23 cellular contexts compared by ENCODE assay signal in the genomic region with DNA sequence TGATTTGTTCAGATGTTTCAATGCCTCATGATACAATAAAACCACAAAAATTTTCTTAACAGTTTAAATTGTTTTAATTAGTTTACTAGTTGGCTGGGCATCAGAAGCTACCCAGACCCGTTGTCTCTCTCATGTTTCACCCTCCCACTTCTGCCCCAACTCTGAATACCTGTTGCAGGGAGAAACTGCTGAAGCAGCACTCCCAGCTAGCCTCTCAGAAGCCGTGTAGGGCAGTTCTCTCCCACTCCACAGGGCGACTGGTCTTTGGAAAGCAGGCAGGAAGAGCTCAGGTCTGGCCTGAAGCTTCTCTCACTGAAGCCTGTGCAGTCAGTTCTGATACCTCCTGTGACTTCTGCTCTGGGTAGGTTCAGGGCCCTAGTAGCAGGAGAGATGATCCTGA. TPM values are rescaled to one million over a fixed set of nuclear protein-coding genes. Genes with fewer than 3 reads are reported as not detected.
DNase-seq lines count a peak whose midpoint lies in the region; ATAC-seq and TF ChIP-seq lines count a peak whose summit lies in the region.
"Had no signal": no experiment of that assay in that cellular context is flagged by ENCODE, and none has a peak within 500 bp of the region (broad histone marks: within the 10 kb centered on the region; RNA-seq: fewer than 3 reads in every experiment).

No MANE protein-coding gene starts in this region.

- no peak overlapping the region for H3K4me3 Mint-ChIP-seq in natural killer cell
- H3K4me3 Mint-ChIP-seq in natural killer cell treated with Interleukin-12 subunit alpha and Interleukin-12 subunit beta and Interleukin-15 and Interleukin-18, amount 100 ng/mL, for 72 hours = no peak overlapping the region
- peak overlapping the region in 5 of 8 donors; percentile 62 to 91 (median 89) for H3K4me3 Mint-ChIP-seq in naive B cell
- H3K4me3 Mint-ChIP-seq in T-helper 2 cell treated with Interferon-gamma antibody and Interleukin-4, amounts not matched to agents 5 μg/mL and 100 μg/mL, for 36 hours = no peak overlapping the region
- no peak overlapping the region for H3K4me3 Mint-ChIP-seq in activated T-helper 2 cell treated with anti-CD3 and anti-CD28 coated beads, Interferon-gamma antibody, Interleukin-2, Interleukin-4, amounts not matched to agents 10 μg/mL and 5 μg/mL and 100 μg/mL, durations not matched to agents 14 hours and 24 hours and 36 hours (ENCODE audit: low read depth)
- H3K4me3 Mint-ChIP-seq: activated CD4-positive, alpha-beta T cell treated with anti-CD3 and anti-CD28 coated beads, Interleukin-2, amount 10 ng/mL, durations not matched to agents 24 days and 14 days; memory B cell; stimulated activated naive CD8-positive, alpha-beta T cell treated with anti-CD3 and anti-CD28 coated beads, Interleukin-15, Interleukin-2, amounts not matched to agents 100 ng/mL and 50 ng/mL, for 24 hours had no signal

- no peak overlapping the region for H3K4me2 ChIP-seq in KMS-11

- H3K27me3 Mint-ChIP-seq in natural killer cell (ENCODE audit: low read depth in 2 of 2) = no peaks in the 10 kb centered on the region
- H3K27me3 Mint-ChIP-seq in natural killer cell treated with Interleukin-12 subunit alpha and Interleukin-12 subunit beta and Interleukin-15 and Interleukin-18, amount 100 ng/mL, for 72 hours = no peaks in the 10 kb centered on the region
- H3K27me3 Mint-ChIP-seq in naive B cell = no peaks in the 10 kb centered on the region
- H3K27me3 Mint-ChIP-seq in T-helper 2 cell treated with Interferon-gamma antibody and Interleukin-4, amounts not matched to agents 5 μg/mL and 100 μg/mL, for 36 hours (ENCODE audit: low read depth) = no peaks in the 10 kb centered on the region
- H3K27me3 Mint-ChIP-seq in activated T-helper 2 cell treated with anti-CD3 and anti-CD28 coated beads, Interferon-gamma antibody, Interleukin-2, Interleukin-4, amounts not matched to agents 10 μg/mL and 5 μg/mL and 100 μg/mL, durations not matched to agents 14 hours and 24 hours and 36 hours (ENCODE audit: low read depth) = no peaks in the 10 kb centered on the region
- H3K27me3 Mint-ChIP-seq: activated CD4-positive, alpha-beta T cell treated with anti-CD3 and anti-CD28 coated beads, Interleukin-2, amount 10 ng/mL, durations not matched to agents 24 days and 14 days; memory B cell; stimulated activated naive CD8-positive, alpha-beta T cell treated with anti-CD3 and anti-CD28 coated beads, Interleukin-15, Interleukin-2, amounts not matched to agents 100 ng/mL and 50 ng/mL, for 24 hours had no signal

- TF ChIP-seq CTCF in natural killer cell (IDR thresholded peaks at IDR 0.05) = no peak
- TF ChIP-seq CTCF in KMS-11 (conservative IDR thresholded peaks at IDR 0.05; ENCODE audit: low read depth, low read length) = no peak

- H3K4me1 Mint-ChIP-seq in natural killer cell (peaks cover 27 to 37% of the 10 kb centered on the region in 2 donors), naive B cell (peaks cover 31 to 38% (median 37%) of the 10 kb centered on the region in 3 donors)
- H3K4me1 Mint-ChIP-seq in natural killer cell treated with Interleukin-12 subunit alpha and Interleukin-12 subunit beta and Interleukin-15 and Interleukin-18, amount 100 ng/mL, for 72 hours (ENCODE audit: low read depth in 2 of 2) = peaks cover 32% of the 10 kb centered on the region in 2 donors
- peaks cover 24% of the 10 kb centered on the region for H3K4me1 Mint-ChIP-seq in T-helper 2 cell treated with Interferon-gamma antibody and Interleukin-4, amounts not matched to agents 5 μg/mL and 100 μg/mL, for 36 hours (ENCODE audit: low read depth)
- H3K4me1 Mint-ChIP-seq in activated T-helper 2 cell treated with anti-CD3 and anti-CD28 coated beads, Interferon-gamma antibody, Interleukin-2, Interleukin-4, amounts not matched to agents 10 μg/mL and 5 μg/mL and 100 μg/mL, durations not matched to agents 14 hours and 24 hours and 36 hours (ENCODE audit: low read depth) = peaks cover 21% of the 10 kb centered on the region

- peaks cover 51% of the 10 kb centered on the region for H3K4me1 ChIP-seq in KMS-11 (ENCODE audit: low read depth, poor library complexity, severe bottlenecking)

- H3K9me3 Mint-ChIP-seq in natural killer cell (no peaks in the 10 kb centered on the region), naive B cell (no peaks in the 10 kb centered on the region)
- no peaks in the 10 kb centered on the region for H3K9me3 Mint-ChIP-seq in natural killer cell treated with Interleukin-12 subunit alpha and Interleukin-12 subunit beta and Interleukin-15 and Interleukin-18, amount 100 ng/mL, for 72 hours
- H3K9me3 Mint-ChIP-seq in T-helper 2 cell treated with Interferon-gamma antibody and Interleukin-4, amounts not matched to agents 5 μg/mL and 100 μg/mL, for 36 hours = no peaks in the 10 kb centered on the region
- H3K9me3 Mint-ChIP-seq in activated T-helper 2 cell treated with anti-CD3 and anti-CD28 coated beads, Interferon-gamma antibody, Interleukin-2, Interleukin-4, amounts not matched to agents 10 μg/mL and 5 μg/mL and 100 μg/mL, durations not matched to agents 14 hours and 24 hours and 36 hours = no peaks in the 10 kb centered on the region
- H3K9me3 Mint-ChIP-seq: activated CD4-positive, alpha-beta T cell treated with anti-CD3 and anti-CD28 coated beads, Interleukin-2, amount 10 ng/mL, durations not matched to agents 24 days and 14 days; memory B cell; stimulated activated naive CD8-positive, alpha-beta T cell treated with anti-CD3 and anti-CD28 coated beads, Interleukin-15, Interleukin-2, amounts not matched to agents 100 ng/mL and 50 ng/mL, for 24 hours had no signal

- H3K27ac ChIP-seq in KMS-11 (peak overlapping the region; percentile 60; the same call in 1 of the 2 replicates), substantia nigra (ENCODE audit: low read depth, low read length, poor library complexity, severe bottlenecking) (no peak overlapping the region)
- H3K27ac ChIP-seq: foreskin keratinocyte, parathyroid adenoma, VCaP had no signal

- H3K27ac Mint-ChIP-seq in natural killer cell = peak overlapping the region; percentile 90
- H3K27ac Mint-ChIP-seq in natural killer cell treated with Interleukin-12 subunit alpha and Interleukin-12 subunit beta and Interleukin-15 and Interleukin-18, amount 100 ng/mL, for 72 hours = peak overlapping the region in 1 of 2 donors; percentile 93
- H3K27ac Mint-ChIP-seq in naive B cell = peak overlapping the region in 2 of 6 donors; percentile 43 to 54
- H3K27ac Mint-ChIP-seq in T-helper 2 cell treated with Interferon-gamma antibody and Interleukin-4, amounts not matched to agents 5 μg/mL and 100 μg/mL, for 36 hours = no peak overlapping the region
- no peak overlapping the region for H3K27ac Mint-ChIP-seq in activated T-helper 2 cell treated with anti-CD3 and anti-CD28 coated beads, Interferon-gamma antibody, Interleukin-2, Interleukin-4, amounts not matched to agents 10 μg/mL and 5 μg/mL and 100 μg/mL, durations not matched to agents 14 hours and 24 hours and 36 hours

- no peak overlapping the region for H3K9ac ChIP-seq in KMS-11
- H3K9ac ChIP-seq: parathyroid adenoma had no signal

- H3K27me3 ChIP-seq in KMS-11 (ENCODE audit: insufficient read depth, low read depth) = no peaks in the 10 kb centered on the region
- H3K27me3 ChIP-seq: foreskin keratinocyte, tibial nerve had no signal

- no peaks in the 10 kb centered on the region for H3K36me3 Mint-ChIP-seq in natural killer cell
- H3K36me3 Mint-ChIP-seq in natural killer cell treated with Interleukin-12 subunit alpha and Interleukin-12 subunit beta and Interleukin-15 and Interleukin-18, amount 100 ng/mL, for 72 hours = peaks cover 10% of the 10 kb centered on the region
- no peaks in the 10 kb centered on the region for H3K36me3 Mint-ChIP-seq in naive B cell
- peaks cover 27% of the 10 kb centered on the region for H3K36me3 Mint-ChIP-seq in T-helper 2 cell treated with Interferon-gamma antibody and Interleukin-4, amounts not matched to agents 5 μg/mL and 100 μg/mL, for 36 hours (ENCODE audit: low read depth)
- peaks cover 25% of the 10 kb centered on the region for H3K36me3 Mint-ChIP-seq in activated T-helper 2 cell treated with anti-CD3 and anti-CD28 coated beads, Interferon-gamma antibody, Interleukin-2, Interleukin-4, amounts not matched to agents 10 μg/mL and 5 μg/mL and 100 μg/mL, durations not matched to agents 14 hours and 24 hours and 36 hours (ENCODE audit: low read depth)

- H3K4me3 ChIP-seq in KMS-11 (IDR thresholded peaks at IDR 0.05; ENCODE audit: insufficient read depth, low read depth, low read length) = no peak overlapping the region
- H3K4me3 ChIP-seq: tibial nerve had no signal

- no peak for DNase-seq in natural killer cell
- no peak for DNase-seq in natural killer cell treated with Interleukin-12 subunit alpha and Interleukin-12 subunit beta and Interleukin-15 and Interleukin-18, amount 100 ng/mL, for 72 hours (ENCODE audit: low spot score)
- no peak for DNase-seq in naive B cell
- DNase-seq in T-helper 2 cell treated with Interferon-gamma antibody and Interleukin-4, amounts not matched to agents 5 μg/mL and 100 μg/mL, for 36 hours (ENCODE audit: low spot score) = no peak
- DNase-seq in substantia nigra (lab: John Stamatoyannopoulos, UW) = no peak
- DNase-seq in activated T-helper 2 cell treated with anti-CD3 and anti-CD28 coated beads, Interferon-gamma antibody, Interleukin-2, Interleukin-4, amounts not matched to agents 10 μg/mL and 5 μg/mL and 100 μg/mL, durations not matched to agents 14 hours and 24 hours and 36 hours (ENCODE audit: low spot score) = no peak
- DNase-seq: activated CD4-positive, alpha-beta T cell treated with anti-CD3 and anti-CD28 coated beads, Interleukin-2, amount 10 ng/mL, durations not matched to agents 24 days and 14 days; activated gamma-delta T cell; amniotic stem cell; effector memory CD4-positive, alpha-beta T cell; foreskin keratinocyte; left cardiac atrium; NCI-H187; NCI-H526; stimulated activated CD4-positive, alpha-beta T cell treated with anti-CD3 and anti-CD28 coated beads, Interleukin-12 subunit alpha, Interleukin-12 subunit beta, amount 100 ng/mL, for 4 hours; stimulated activated CD4-positive, alpha-beta T cell treated with anti-CD3 and anti-CD28 coated beads, Interleukin-4, amount 100 ng/mL, for 4 hours had no signal

- intact Hi-C loops in natural killer cell (cut with micrococcal nuclease) = no loop called here
- intact Hi-C loops in activated T-helper 2 cell treated with anti-CD3 and anti-CD28 coated beads, Interferon-gamma antibody, Interleukin-2, Interleukin-4, amounts not matched to agents 10 μg/mL and 5 μg/mL and 100 μg/mL, durations not matched to agents 14 hours and 24 hours and 36 hours (cut with micrococcal nuclease) = no loop called here

- ATAC-seq in natural killer cell = no peak
- ATAC-seq in natural killer cell treated with Interleukin-12 subunit alpha and Interleukin-12 subunit beta and Interleukin-15 and Interleukin-18, amount 100 ng/mL, for 72 hours = no peak
- no peak for ATAC-seq in naive B cell (ENCODE audit: low read depth in 2 of 2)
- ATAC-seq: foreskin keratinocyte, left cardiac atrium had no signal

- no peak overlapping the region for H2AFZ ChIP-seq in KMS-11 (ENCODE audit: low read depth)
- H2AFZ ChIP-seq: parathyroid adenoma had no signal

- peaks cover 30% of the 10 kb centered on the region for H3K79me2 ChIP-seq in KMS-11 (ENCODE audit: insufficient read depth, low read depth)

- peaks cover 4% of the 10 kb centered on the region; the same call in 1 of the 2 replicates for H3K36me3 ChIP-seq in KMS-11 (ENCODE audit: insufficient read depth)

- H4K20me1 ChIP-seq in KMS-11 (ENCODE audit: insufficient read depth) = no peaks in the 10 kb centered on the region

RNA-seq across cellular contexts. Expression of gene EDC4, which starts 1.6 kb away (rescaled TPM):
- total RNA-seq in natural killer cell = 100 to 1,000 TPM in 2 of 3 donors, 10 to 100 TPM in 1; 91.9 to 111 (median 105) TPM
- 100 to 1,000 TPM; 100 to 151 TPM for total RNA-seq in natural killer cell treated with Interleukin-12 subunit alpha and Interleukin-12 subunit beta and Interleukin-15 and Interleukin-18, amount 100 ng/mL, for 72 hours
- 10 to 100 TPM in 5 of 6 donors, 1 to 10 TPM in 1; 6.7 to 28.6 (median 20.2) TPM for polyA plus RNA-seq in naive B cell (ENCODE audit: low read depth in 6 of 6)
- 102 and 105 TPM in 2 replicates for total RNA-seq in activated T-helper 2 cell treated with anti-CD3 and anti-CD28 coated beads, Interferon-gamma antibody, Interleukin-2, Interleukin-4, amounts not matched to agents 10 μg/mL and 5 μg/mL and 100 μg/mL, durations not matched to agents 14 hours and 24 hours and 36 hours

RNA-seq across cellular contexts. Expression of gene NRN1L, which starts 13.4 kb away (rescaled TPM):
- total RNA-seq in natural killer cell = 1 to 10 TPM in 1 of 3 donors, under 1 TPM in 1, not detected in 1; 0.70 to 1.3 TPM
- 1 to 10 TPM in 1 of 2 donors, not detected in 1; 1.2 TPM for total RNA-seq in natural killer cell treated with Interleukin-12 subunit alpha and Interleukin-12 subunit beta and Interleukin-15 and Interleukin-18, amount 100 ng/mL, for 72 hours
- polyA plus RNA-seq in naive B cell (ENCODE audit: low read depth in 6 of 6) = under 1 TPM in 2 of 6 donors, not detected in 4; 0.64 to 0.90 TPM
- total RNA-seq in activated T-helper 2 cell treated with anti-CD3 and anti-CD28 coated beads, Interferon-gamma antibody, Interleukin-2, Interleukin-4, amounts not matched to agents 10 μg/mL and 5 μg/mL and 100 μg/mL, durations not matched to agents 14 hours and 24 hours and 36 hours = not detected in 2 replicates
- total RNA-seq: foreskin keratinocyte, SK-MEL-5 had no signal

RNA-seq across cellular contexts. Expression of gene PSKH1, which starts 21.8 kb away (rescaled TPM):
- 10 to 100 TPM; 16.8 to 24.7 (median 19.5) TPM for total RNA-seq in natural killer cell
- 10 to 100 TPM; 15.4 to 20.1 TPM for total RNA-seq in natural killer cell treated with Interleukin-12 subunit alpha and Interleukin-12 subunit beta and Interleukin-15 and Interleukin-18, amount 100 ng/mL, for 72 hours
- 10 to 100 TPM; 14.2 to 24.4 (median 17.4) TPM for polyA plus RNA-seq in naive B cell (ENCODE audit: low read depth in 6 of 6)
- total RNA-seq in activated T-helper 2 cell treated with anti-CD3 and anti-CD28 coated beads, Interferon-gamma antibody, Interleukin-2, Interleukin-4, amounts not matched to agents 10 μg/mL and 5 μg/mL and 100 μg/mL, durations not matched to agents 14 hours and 24 hours and 36 hours = 15.5 and 16.5 TPM in 2 replicates

RNA-seq across cellular contexts. Expression of gene CENPT, which starts 23.8 kb away (rescaled TPM):
- 10 to 100 TPM; 68.6 to 81.3 (median 78.9) TPM for total RNA-seq in natural killer cell
- 10 to 100 TPM; 51.6 to 83.7 TPM for total RNA-seq in natural killer cell treated with Interleukin-12 subunit alpha and Interleukin-12 subunit beta and Interleukin-15 and Interleukin-18, amount 100 ng/mL, for 72 hours
- polyA plus RNA-seq in naive B cell (ENCODE audit: low read depth in 6 of 6) = 10 to 100 TPM in 3 of 6 donors, 1 to 10 TPM in 3; 7.6 to 15.1 (median 9.2) TPM
- total RNA-seq in activated T-helper 2 cell treated with anti-CD3 and anti-CD28 coated beads, Interferon-gamma antibody, Interleukin-2, Interleukin-4, amounts not matched to agents 10 μg/mL and 5 μg/mL and 100 μg/mL, durations not matched to agents 14 hours and 24 hours and 36 hours = 38.6 and 50.1 TPM in 2 replicates

RNA-seq across cellular contexts. Expression of gene NUTF2, which starts 24.5 kb away (rescaled TPM):
- total RNA-seq in natural killer cell = 10 to 100 TPM; 43.2 to 47.1 (median 43.3) TPM
- 100 to 1,000 TPM; 114 to 124 TPM for total RNA-seq in natural killer cell treated with Interleukin-12 subunit alpha and Interleukin-12 subunit beta and Interleukin-15 and Interleukin-18, amount 100 ng/mL, for 72 hours
- 100 to 1,000 TPM; 126 to 148 (median 131) TPM for polyA plus RNA-seq in naive B cell (ENCODE audit: low read depth in 6 of 6)
- 165 and 177 TPM in 2 replicates for total RNA-seq in activated T-helper 2 cell treated with anti-CD3 and anti-CD28 coated beads, Interferon-gamma antibody, Interleukin-2, Interleukin-4, amounts not matched to agents 10 μg/mL and 5 μg/mL and 100 μg/mL, durations not matched to agents 14 hours and 24 hours and 36 hours

Comparison
In these comparisons a context has a peak if more than half of its experiments do, and no peak if none do; other contexts are left out.
1. H3K27ac Mint-ChIP-seq: peak in natural killer cell (2 of 2); none in T-helper 2 cell treated with Interferon-gamma antibody and Interleukin-4, amounts not matched to agents 5 μg/mL and 100 μg/mL, for 36 hours (single experiment) and activated T-helper 2 cell treated with anti-CD3 and anti-CD28 coated beads, Interferon-gamma antibody, Interleukin-2, Interleukin-4, amounts not matched to agents 10 μg/mL and 5 μg/mL and 100 μg/mL, durations not matched to agents 14 hours and 24 hours and 36 hours (single experiment).
2. H3K4me3 Mint-ChIP-seq: peak in naive B cell (5 of 8); none in natural killer cell (single experiment), natural killer cell treated with Interleukin-12 subunit alpha and Interleukin-12 subunit beta and Interleukin-15 and Interleukin-18, amount 100 ng/mL, for 72 hours (single experiment), T-helper 2 cell treated with Interferon-gamma antibody and Interleukin-4, amounts not matched to agents 5 μg/mL and 100 μg/mL, for 36 hours (single experiment) and activated T-helper 2 cell treated with anti-CD3 and anti-CD28 coated beads, Interferon-gamma antibody, Interleukin-2, Interleukin-4, amounts not matched to agents 10 μg/mL and 5 μg/mL and 100 μg/mL, durations not matched to agents 14 hours and 24 hours and 36 hours (single experiment).